8 cellular contexts compared by ENCODE assay signal in the genomic region with DNA sequence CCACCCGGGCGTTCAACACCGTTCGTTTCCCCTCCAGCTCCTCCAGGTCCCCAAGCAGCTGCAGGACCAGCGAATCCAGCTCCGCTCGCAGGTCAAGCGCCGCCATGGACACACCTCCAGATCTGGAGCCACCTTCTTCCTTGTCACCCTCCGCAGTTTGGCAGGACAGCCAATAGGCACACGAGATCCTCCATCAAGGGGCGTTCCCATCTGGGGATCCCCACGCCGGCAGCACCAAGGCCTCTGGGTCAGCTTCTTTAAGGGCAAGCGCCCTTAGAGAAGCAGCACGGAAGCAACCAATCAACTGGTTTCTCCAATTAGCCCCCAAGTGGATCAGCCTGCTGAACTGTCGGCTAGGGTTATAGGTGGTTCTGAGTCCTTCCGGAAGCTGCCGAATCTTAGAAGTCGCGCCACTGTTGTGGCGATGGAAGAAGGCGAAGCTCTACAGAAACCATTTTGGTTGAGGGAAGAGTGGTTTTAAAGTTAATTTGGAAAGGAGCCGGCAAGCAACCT. TPM values are rescaled to one million over a fixed set of nuclear protein-coding genes. Genes with fewer than 3 reads are reported as not detected.
A peak's percentile ranks its signal among the peaks of the same experiment; 100 is the strongest.
DNase-seq lines count a peak whose midpoint lies in the region; ATAC-seq and TF ChIP-seq lines count a peak whose summit lies in the region.

No MANE protein-coding gene starts in this region.

- ATAC-seq in GM19023 (IDR thresholded peaks at IDR 0.05; ENCODE audit: unreplicated experiment) (peak; percentile 79), HG03196 (IDR thresholded peaks at IDR 0.05; ENCODE audit: unreplicated experiment) (peak; percentile 80), activated B cell treated with CpG ODN at 0.5 μM for 24 hours (ENCODE audit: low read depth) (peak; percentile 70)

- intact Hi-C loops in activated B cell treated with CpG ODN at 0.5 μM for 24 hours (cut with micrococcal nuclease), result loop anchor here (1.0 to 10.0 kb wide), 8 partner anchors 13 to 763 kb away; partner anchors contain the start of genes FAM168B, GPR148, PLEKHB2 and SMPD4

- H3K36me3 Mint-ChIP-seq in activated B cell treated with CpG ODN at 0.5 μM for 24 hours (ENCODE audit: low read depth), result peaks cover 78% of the 10 kb centered on the region

- H3K27ac Mint-ChIP-seq in activated B cell treated with CpG ODN at 0.5 μM for 24 hours, result peak overlapping the region; percentile 100

- H3K4me3 ChIP-seq in AG09309 (ENCODE audit: control insufficient read depth, low read depth, low read length), result peak overlapping the region; percentile 94

- DNase-seq in AG09309 (ENCODE audit: low read depth) (peak; percentile 75), NCI-H226 (peak; percentile 91), activated B cell treated with CpG ODN at 0.5 μM for 24 hours (peak; percentile 75), caudate nucleus (lab: John Stamatoyannopoulos, UW) (peak; percentile 42 to 96 (median 88)), inferior parietal cortex (ENCODE audit: extremely low spot score) (peak; percentile 88)
- peak; percentile 71 to 75 for DNase-seq in stimulated activated CD4-positive, alpha-beta T cell treated with anti-CD3 and anti-CD28 coated beads, Interleukin-12 subunit alpha, Interleukin-12 subunit beta, amount 100 ng/mL, for 24 hours (ENCODE audit: low read depth in 2 of 2)

- H3K4me3 Mint-ChIP-seq in activated B cell treated with CpG ODN at 0.5 μM for 24 hours, result peak overlapping the region; percentile 100

- POLR2A ChIA-PET in activated B cell treated with CpG ODN at 0.5 μM for 24 hours (lab: Charles Lee), result interaction anchor here (0.6 to 3.5 kb wide), 21 partner anchors 9 to 1151 kb away, joined by 3 to 96 read pairs (median 7); partner anchors contain the start of genes FAM168B, PTPN18 and SMPD4

- H3K9me3 Mint-ChIP-seq in activated B cell treated with CpG ODN at 0.5 μM for 24 hours, result no peaks in the 10 kb centered on the region

- CTCF ChIA-PET in activated B cell treated with CpG ODN at 0.5 μM for 24 hours (lab: Charles Lee), result interaction anchor here (1.0 to 3.3 kb wide), 11 partner anchors 9 to 455 kb away, joined by 3 to 19 read pairs (median 6); partner anchors contain the start of genes MZT2B, PTPN18 and SMPD4

- H3K4me1 Mint-ChIP-seq in activated B cell treated with CpG ODN at 0.5 μM for 24 hours, result peaks cover 51% of the 10 kb centered on the region

- H3K27ac ChIP-seq in caudate nucleus (ENCODE audit: low read depth, low read length), result peak overlapping the region; percentile 97

- H3K27me3 Mint-ChIP-seq in activated B cell treated with CpG ODN at 0.5 μM for 24 hours, result no peaks in the 10 kb centered on the region

- TF ChIP-seq CTCF in AG09309 (IDR thresholded peaks at IDR 0.05; ENCODE audit: control insufficient read depth, insufficient read depth, low read depth, low read length, missing control alignments), result no peak
- no peak for TF ChIP-seq CTCF in activated B cell treated with CpG ODN at 0.5 μM for 24 hours (IDR thresholded peaks at IDR 0.05)

RNA-seq across cellular contexts. Expression of gene IMP4, which starts 0.6 kb away (rescaled TPM):
- total RNA-seq in activated B cell treated with CpG ODN at 0.5 μM for 24 hours, result 121 and 140 TPM in 2 replicates

RNA-seq across cellular contexts. Expression of gene PTPN18, which starts 13.8 kb away (rescaled TPM):
- 77.7 and 79.2 TPM in 2 replicates for total RNA-seq in activated B cell treated with CpG ODN at 0.5 μM for 24 hours

Comparison
In these comparisons a context has a peak if more than half of its experiments do, and no peak if none do; other contexts are left out.
1. Peak in every context shown above with its lines: DNase-seq, ATAC-seq, H3K4me3 ChIP-seq and H3K27ac ChIP-seq.